ENCODE assay signal across 21 cellular contexts in the genomic region with DNA sequence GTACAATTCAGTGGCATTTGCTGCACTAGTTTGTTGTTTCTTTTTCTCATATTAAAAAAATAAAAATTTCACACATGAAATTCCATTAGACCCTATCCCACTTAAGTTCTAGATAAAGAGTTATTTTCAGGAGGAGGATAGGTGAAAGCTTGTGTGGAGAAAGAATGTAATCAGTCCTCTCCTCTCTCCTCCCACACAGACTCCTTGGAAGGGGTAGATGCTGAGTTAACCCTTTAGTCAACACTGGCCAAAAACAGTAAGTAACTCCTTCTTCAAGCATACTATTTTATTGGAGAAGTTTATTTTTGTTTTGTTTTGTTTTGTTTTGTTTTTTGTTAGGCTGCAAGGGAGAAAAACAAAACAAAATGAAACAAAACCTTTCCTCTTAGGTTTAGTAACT. TPM values are rescaled to one million over a fixed set of nuclear protein-coding genes. Genes with fewer than 3 reads are reported as not detected.
DNase-seq lines count a peak whose midpoint lies in the region; ATAC-seq, FAIRE-seq and TF ChIP-seq lines count a peak whose summit lies in the region.
"Had no signal": no experiment of that assay in that cellular context is flagged by ENCODE, and none has a peak within 500 bp of the region (broad histone marks: within the 10 kb centered on the region; RNA-seq: fewer than 3 reads in every experiment).

No MANE protein-coding gene starts in this region.

- no peaks in the 10 kb centered on the region for H3K36me3 Mint-ChIP-seq in GM23338 (ENCODE audit: low read depth)

- no TSS peak for BruUV-seq in PC-9 (replicated peaks; lab: Mats Ljungman, UMichigan)

- FAIRE-seq in GM19239 (lab: Jason Lieb, UNC): no peak
- FAIRE-seq: D721Med, G401.6, GM12891 had no signal

- H3K36me3 ChIP-seq in GM23338 (ENCODE audit: insufficient read depth) (no peaks in the 10 kb centered on the region), HEK293 (ENCODE audit: control insufficient read depth in 2 of 2, insufficient read depth in 1 of 2, low read length in 2 of 2) (no peaks in the 10 kb centered on the region), PC-9 (ENCODE audit: low read depth) (no peaks in the 10 kb centered on the region)

- H3K79me2 ChIP-seq in GM23338 (replicated peaks; ENCODE audit: insufficient read depth): no peaks in the 10 kb centered on the region
- H3K79me2 ChIP-seq in PC-9 (ENCODE audit: low read depth): no peaks in the 10 kb centered on the region

- peaks cover 6% of the 10 kb centered on the region for H3K27me3 Mint-ChIP-seq in GM23338 (ENCODE audit: insufficient read depth, low read depth, poor library complexity)
- H3K27me3 Mint-ChIP-seq: B cell; CD4-positive, alpha-beta T cell had no signal

- H3K27ac ChIP-seq in GM23338 (ENCODE audit: low read depth): 0 out of 2 replicates have a peak overlapping the region, but pooled peaks have one; percentile 79
- H3K27ac ChIP-seq in HEK293 (ENCODE audit: extremely low read depth, low read depth, low read length): no peak overlapping the region
- H3K27ac ChIP-seq in PC-9: peak overlapping the region; percentile 12

- H3K9me3 ChIP-seq in HEK293 (ENCODE audit: control insufficient read depth, insufficient read depth, low read depth, low read length): no peaks in the 10 kb centered on the region
- no peaks in the 10 kb centered on the region for H3K9me3 ChIP-seq in PC-9 (ENCODE audit: insufficient read depth, low read depth)

- H3K27me3 ChIP-seq in GM23338 (ENCODE audit: insufficient read depth): no peaks in the 10 kb centered on the region
- H3K27me3 ChIP-seq in PC-9 (ENCODE audit: insufficient read depth, low read depth): 0 out of 2 replicates have a peak, but pooled peaks cover 5% of the 10 kb centered on the region

- 0 out of 2 replicates have a peak, but pooled peaks cover 4% of the 10 kb centered on the region for H3F3A ChIP-seq in GM23338 (replicated peaks; ENCODE audit: low read depth)
- peaks cover 21% of the 10 kb centered on the region for H3F3A ChIP-seq in PC-9 (ENCODE audit: insufficient read depth, low read depth)

- peaks cover 48% of the 10 kb centered on the region for H3K4me1 Mint-ChIP-seq in GM23338

- no peak overlapping the region for H3K4me3 Mint-ChIP-seq in GM23338
- H3K4me3 Mint-ChIP-seq: B cell; CD4-positive, alpha-beta T cell had no signal

- H2AFZ ChIP-seq in GM23338: no peak overlapping the region
- H2AFZ ChIP-seq in PC-9: no peak overlapping the region

- H3K27ac Mint-ChIP-seq in GM23338: 0 out of 2 replicates have a peak overlapping the region, but pooled peaks have one; percentile 50
- H3K27ac Mint-ChIP-seq: B cell; CD4-positive, alpha-beta T cell had no signal

- H3K9me2 ChIP-seq in GM23338 (ENCODE audit: insufficient read depth): no peaks in the 10 kb centered on the region
- no peaks in the 10 kb centered on the region for H3K9me2 ChIP-seq in PC-9 (ENCODE audit: insufficient read depth)

- H4K20me1 ChIP-seq in GM23338 (replicated peaks; ENCODE audit: insufficient read depth): no peaks in the 10 kb centered on the region
- no peaks in the 10 kb centered on the region for H4K20me1 ChIP-seq in PC-9 (ENCODE audit: insufficient read depth)

- intact Hi-C loops in PC-9 (cut with micrococcal nuclease; ENCODE audit: unreplicated experiment): no loop called here

- peak; percentile 73 for ATAC-seq in GM23338
- ATAC-seq: PC-3 had no signal

- CTCF ChIA-PET in HEK293 (lab: Yijun Ruan, JAX): no interaction called here
- CTCF ChIA-PET in PC-9 (lab: Charles Lee): interaction anchor here (1.0 kb wide), 1 partner anchor 32 kb away, joined by 6 read pairs; no protein-coding TSS in a partner anchor

- TF ChIP-seq CTCF in GM23338 (conservative IDR thresholded peaks at IDR 0.05; ENCODE audit: low read depth in 2 of 2) (no peak), HEK293 (tag by site-specific recombination; IDR thresholded peaks at IDR 0.05) (no peak), PC-9 (conservative IDR thresholded peaks at IDR 0.05) (no peak)

- H3K9me3 Mint-ChIP-seq in GM23338: no peaks in the 10 kb centered on the region; the same call in 2 of the 3 replicates
- H3K9me3 Mint-ChIP-seq: CD4-positive, alpha-beta T cell had no signal

- H3K4me2 ChIP-seq in GM23338: no peak overlapping the region; the same call in 1 of the 2 replicates
- H3K4me2 ChIP-seq in PC-9: peak overlapping the region; percentile 33

- no peak overlapping the region for H3K4me3 ChIP-seq in GM23338
- no peak overlapping the region for H3K4me3 ChIP-seq in HEK293 (ENCODE audit: low read depth, low read length)
- H3K4me3 ChIP-seq in PC-9: no peak overlapping the region

- POLR2A ChIA-PET in HEK293 (lab: Yijun Ruan, JAX) (interaction anchor here (4.1 kb wide), 1 partner anchor 31 kb away, joined by 42 read pairs; the partner anchor contains the start of gene LMNB1), PC-9 (lab: Charles Lee; ENCODE audit: unreplicated experiment) (no interaction called here)

- H3K4me1 ChIP-seq in GM23338 (ENCODE audit: insufficient read depth) (peaks cover 55% of the 10 kb centered on the region), HEK293 (ENCODE audit: control insufficient read depth, insufficient read depth, low read length) (peaks cover 19% of the 10 kb centered on the region), PC-9 (replicated peaks; ENCODE audit: insufficient read depth) (peaks cover 28% of the 10 kb centered on the region)

- peak; percentile 33 for DNase-seq in GM23338 (ENCODE audit: low spot score)
- no peak for DNase-seq in PC-9
- DNase-seq in kidney glomerular epithelial cell (lab: John Stamatoyannopoulos, UW): peak; percentile 21
- DNase-seq in NCI-H2171 treated with DMSO at 0.1 percent for 48 hours (lab: John Stamatoyannopoulos, UW): no peak
- DNase-seq in GM19239 (ENCODE audit: insufficient read length, low spot score): no peak
- no peak for DNase-seq in LoVo (ENCODE audit: low spot score)
- DNase-seq: ACHN; CD4-positive, alpha-beta T cell; DMS79 treated with DMSO at 0.1 percent for 48 hours; Kasumi-1; MV-4-11; NCI-H1436; NCI-H2227 treated with DMSO at 0.1 percent for 48 hours; NCI-H526; NK-92 treated with Interleukin-12 subunit alpha and Interleukin-12 subunit beta, amount 100 ng/mL, for 24 hours; PC-3 had no signal

TF ChIP-seq in GM23338, 12 proteins besides CTCF, POLR2A, EP300 and RAD21 (continues in another document):
- TF ChIP-seq EZH2phosphoT487 (IDR thresholded peaks at IDR 0.05; ENCODE audit: unreplicated experiment) (no peak), NANOG (IDR thresholded peaks at IDR 0.05; ENCODE audit: borderline replicate concordance) (no peak), CREB1 (CRISPR knock-in tag; IDR thresholded peaks at IDR 0.05; ENCODE audit: low read depth) (no peak), STAT1 (IDR thresholded peaks at IDR 0.05; ENCODE audit: unreplicated experiment) (no peak)

TF ChIP-seq in HEK293, 187 proteins besides CTCF, POLR2A, EP300 and RAD21:
- TF ChIP-seq KLF16 (tag by site-specific recombination; IDR thresholded peaks at IDR 0.05) (no peak), ZIC2 (tag by site-specific recombination; IDR thresholded peaks at IDR 0.05) (no peak), PATZ1 (tag by site-specific recombination; IDR thresholded peaks at IDR 0.05) (no peak), ZNF707 (tag by site-specific recombination; IDR thresholded peaks at IDR 0.05) (no peak), EGR2 (tag by site-specific recombination; IDR thresholded peaks at IDR 0.05; ENCODE audit: low read depth) (peak; percentile 67), ZFP3 (tag by site-specific recombination; IDR thresholded peaks at IDR 0.05; ENCODE audit: low read depth) (no peak), ZNF747 (tag by site-specific recombination; IDR thresholded peaks at IDR 0.05) (no peak), OSR2 (tag by site-specific recombination; IDR thresholded peaks at IDR 0.05) (no peak), ZFHX2 (tag by site-specific recombination; conservative IDR thresholded peaks at IDR 0.05) (peak; percentile 60)

RNA-seq across cellular contexts. Expression of gene LMNB1, which starts 30.6 kb away (rescaled TPM):
- total RNA-seq in GM23338 (2014; rRNA removed; shearing (Covaris generic)): 269 and 299 TPM in 2 replicates
- polyA plus RNA-seq in GM23338 (2016; fragmentation: Nextera tagmentation; extraction: Ambion mirVana): 20.1 and 21.5 TPM in 2 replicates
- total RNA-seq in PC-9 (2021): 103 and 117 TPM in 2 replicates

Comparison
In these comparisons a context has a peak if more than half of its experiments do, and no peak if none do; other contexts are left out.
1. DNase-seq: peak in GM23338 (single experiment) and kidney glomerular epithelial cell (single experiment); none in PC-9 (0 of 2), NCI-H2171 treated with DMSO at 0.1 percent for 48 hours (single experiment), GM19239 (single experiment) and LoVo (single experiment).